In the genomic region with DNA sequence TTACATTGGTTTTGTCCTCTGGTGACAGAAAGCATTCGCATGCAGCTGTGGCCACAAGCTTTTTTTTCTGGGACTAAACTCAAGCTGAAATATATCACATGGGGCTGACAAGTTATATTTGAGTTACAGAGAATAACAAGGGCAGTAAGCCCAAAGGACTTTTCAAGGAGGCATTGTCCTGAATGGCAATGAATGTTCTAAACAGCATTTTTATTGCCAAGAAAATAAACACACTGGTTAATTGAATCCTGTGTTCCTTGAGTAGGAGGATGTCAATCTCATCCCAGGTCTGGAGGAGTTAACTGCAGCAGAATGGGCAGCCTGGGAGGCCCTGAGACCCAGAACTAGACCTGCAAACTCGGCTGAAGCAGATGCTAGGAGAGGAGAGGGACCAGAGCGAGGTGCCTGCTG, we compare ENCODE assay signal across 1 cellular context.
TF ChIP-seq lines count a peak whose summit lies in the region.

No MANE protein-coding gene starts in this region.

TF ChIP-seq in GM23338, 12 proteins besides CTCF, POLR2A, EP300 and RAD21 (continued from another document):
- TF ChIP-seq, protein P1, sequence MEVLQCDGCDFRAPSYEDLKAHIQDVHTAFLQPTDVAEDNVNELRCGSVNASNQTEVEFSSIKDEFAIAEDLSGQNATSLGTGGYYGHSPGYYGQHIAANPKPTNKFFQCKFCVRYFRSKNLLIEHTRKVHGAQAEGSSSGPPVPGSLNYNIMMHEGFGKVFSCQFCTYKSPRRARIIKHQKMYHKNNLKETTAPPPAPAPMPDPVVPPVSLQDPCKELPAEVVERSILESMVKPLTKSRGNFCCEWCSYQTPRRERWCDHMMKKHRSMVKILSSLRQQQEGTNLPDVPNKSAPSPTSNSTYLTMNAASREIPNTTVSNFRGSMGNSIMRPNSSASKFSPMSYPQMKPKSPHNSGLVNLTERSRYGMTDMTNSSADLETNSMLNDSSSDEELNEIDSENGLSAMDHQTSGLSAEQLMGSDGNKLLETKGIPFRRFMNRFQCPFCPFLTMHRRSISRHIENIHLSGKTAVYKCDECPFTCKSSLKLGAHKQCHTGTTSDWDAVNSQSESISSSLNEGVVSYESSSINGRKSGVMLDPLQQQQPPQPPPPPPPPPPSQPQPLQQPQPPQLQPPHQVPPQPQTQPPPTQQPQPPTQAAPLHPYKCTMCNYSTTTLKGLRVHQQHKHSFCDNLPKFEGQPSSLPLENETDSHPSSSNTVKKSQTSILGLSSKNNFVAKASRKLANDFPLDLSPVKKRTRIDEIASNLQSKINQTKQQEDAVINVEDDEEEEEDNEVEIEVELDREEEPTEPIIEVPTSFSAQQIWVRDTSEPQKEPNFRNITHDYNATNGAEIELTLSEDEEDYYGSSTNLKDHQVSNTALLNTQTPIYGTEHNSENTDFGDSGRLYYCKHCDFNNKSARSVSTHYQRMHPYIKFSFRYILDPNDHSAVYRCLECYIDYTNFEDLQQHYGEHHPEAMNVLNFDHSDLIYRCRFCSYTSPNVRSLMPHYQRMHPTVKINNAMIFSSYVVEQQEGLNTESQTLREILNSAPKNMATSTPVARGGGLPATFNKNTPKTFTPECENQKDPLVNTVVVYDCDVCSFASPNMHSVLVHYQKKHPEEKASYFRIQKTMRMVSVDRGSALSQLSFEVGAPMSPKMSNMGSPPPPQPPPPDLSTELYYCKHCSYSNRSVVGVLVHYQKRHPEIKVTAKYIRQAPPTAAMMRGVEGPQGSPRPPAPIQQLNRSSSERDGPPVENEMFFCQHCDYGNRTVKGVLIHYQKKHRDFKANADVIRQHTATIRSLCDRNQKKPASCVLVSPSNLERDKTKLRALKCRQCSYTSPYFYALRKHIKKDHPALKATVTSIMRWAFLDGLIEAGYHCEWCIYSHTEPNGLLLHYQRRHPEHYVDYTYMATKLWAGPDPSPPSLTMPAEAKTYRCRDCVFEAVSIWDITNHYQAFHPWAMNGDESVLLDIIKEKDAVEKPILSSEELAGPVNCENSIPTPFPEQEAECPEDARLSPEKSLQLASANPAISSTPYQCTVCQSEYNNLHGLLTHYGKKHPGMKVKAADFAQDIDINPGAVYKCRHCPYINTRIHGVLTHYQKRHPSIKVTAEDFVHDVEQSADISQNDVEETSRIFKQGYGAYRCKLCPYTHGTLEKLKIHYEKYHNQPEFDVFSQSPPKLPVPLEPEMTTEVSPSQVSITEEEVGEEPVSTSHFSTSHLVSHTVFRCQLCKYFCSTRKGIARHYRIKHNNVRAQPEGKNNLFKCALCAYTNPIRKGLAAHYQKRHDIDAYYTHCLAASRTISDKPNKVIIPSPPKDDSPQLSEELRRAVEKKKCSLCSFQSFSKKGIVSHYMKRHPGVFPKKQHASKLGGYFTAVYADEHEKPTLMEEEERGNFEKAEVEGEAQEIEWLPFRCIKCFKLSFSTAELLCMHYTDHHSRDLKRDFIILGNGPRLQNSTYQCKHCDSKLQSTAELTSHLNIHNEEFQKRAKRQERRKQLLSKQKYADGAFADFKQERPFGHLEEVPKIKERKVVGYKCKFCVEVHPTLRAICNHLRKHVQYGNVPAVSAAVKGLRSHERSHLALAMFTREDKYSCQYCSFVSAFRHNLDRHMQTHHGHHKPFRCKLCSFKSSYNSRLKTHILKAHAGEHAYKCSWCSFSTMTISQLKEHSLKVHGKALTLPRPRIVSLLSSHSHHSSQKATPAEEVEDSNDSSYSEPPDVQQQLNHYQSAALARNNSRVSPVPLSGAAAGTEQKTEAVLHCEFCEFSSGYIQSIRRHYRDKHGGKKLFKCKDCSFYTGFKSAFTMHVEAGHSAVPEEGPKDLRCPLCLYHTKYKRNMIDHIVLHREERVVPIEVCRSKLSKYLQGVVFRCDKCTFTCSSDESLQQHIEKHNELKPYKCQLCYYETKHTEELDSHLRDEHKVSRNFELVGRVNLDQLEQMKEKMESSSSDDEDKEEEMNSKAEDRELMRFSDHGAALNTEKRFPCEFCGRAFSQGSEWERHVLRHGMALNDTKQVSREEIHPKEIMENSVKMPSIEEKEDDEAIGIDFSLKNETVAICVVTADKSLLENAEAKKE (CRISPR knock-in tag; IDR thresholded peaks at IDR 0.05), result no peak
- TF ChIP-seq ZNF331 (CRISPR knock-in tag; IDR thresholded peaks at IDR 0.05; ENCODE audit: low read depth) (no peak), ZNF114 (CRISPR knock-in tag; IDR thresholded peaks at IDR 0.05) (no peak), NANOG (IDR thresholded peaks at IDR 0.05; ENCODE audit: borderline replicate concordance) (no peak), EZH2phosphoT487 (IDR thresholded peaks at IDR 0.05; ENCODE audit: unreplicated experiment) (no peak), STAT1 (IDR thresholded peaks at IDR 0.05; ENCODE audit: unreplicated experiment) (no peak), EZH2 (IDR thresholded peaks at IDR 0.05; ENCODE audit: low read depth, unreplicated experiment) (no peak), CREB1 (CRISPR knock-in tag; IDR thresholded peaks at IDR 0.05; ENCODE audit: low read depth) (no peak), POLR2AphosphoS5 (IDR thresholded peaks at IDR 0.05; ENCODE audit: low read depth) (no peak)
- TF ChIP-seq, protein P2, sequence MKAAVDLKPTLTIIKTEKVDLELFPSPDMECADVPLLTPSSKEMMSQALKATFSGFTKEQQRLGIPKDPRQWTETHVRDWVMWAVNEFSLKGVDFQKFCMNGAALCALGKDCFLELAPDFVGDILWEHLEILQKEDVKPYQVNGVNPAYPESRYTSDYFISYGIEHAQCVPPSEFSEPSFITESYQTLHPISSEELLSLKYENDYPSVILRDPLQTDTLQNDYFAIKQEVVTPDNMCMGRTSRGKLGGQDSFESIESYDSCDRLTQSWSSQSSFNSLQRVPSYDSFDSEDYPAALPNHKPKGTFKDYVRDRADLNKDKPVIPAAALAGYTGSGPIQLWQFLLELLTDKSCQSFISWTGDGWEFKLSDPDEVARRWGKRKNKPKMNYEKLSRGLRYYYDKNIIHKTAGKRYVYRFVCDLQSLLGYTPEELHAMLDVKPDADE (IDR thresholded peaks at IDR 0.05), result no peak
- TF ChIP-seq, protein P3, sequence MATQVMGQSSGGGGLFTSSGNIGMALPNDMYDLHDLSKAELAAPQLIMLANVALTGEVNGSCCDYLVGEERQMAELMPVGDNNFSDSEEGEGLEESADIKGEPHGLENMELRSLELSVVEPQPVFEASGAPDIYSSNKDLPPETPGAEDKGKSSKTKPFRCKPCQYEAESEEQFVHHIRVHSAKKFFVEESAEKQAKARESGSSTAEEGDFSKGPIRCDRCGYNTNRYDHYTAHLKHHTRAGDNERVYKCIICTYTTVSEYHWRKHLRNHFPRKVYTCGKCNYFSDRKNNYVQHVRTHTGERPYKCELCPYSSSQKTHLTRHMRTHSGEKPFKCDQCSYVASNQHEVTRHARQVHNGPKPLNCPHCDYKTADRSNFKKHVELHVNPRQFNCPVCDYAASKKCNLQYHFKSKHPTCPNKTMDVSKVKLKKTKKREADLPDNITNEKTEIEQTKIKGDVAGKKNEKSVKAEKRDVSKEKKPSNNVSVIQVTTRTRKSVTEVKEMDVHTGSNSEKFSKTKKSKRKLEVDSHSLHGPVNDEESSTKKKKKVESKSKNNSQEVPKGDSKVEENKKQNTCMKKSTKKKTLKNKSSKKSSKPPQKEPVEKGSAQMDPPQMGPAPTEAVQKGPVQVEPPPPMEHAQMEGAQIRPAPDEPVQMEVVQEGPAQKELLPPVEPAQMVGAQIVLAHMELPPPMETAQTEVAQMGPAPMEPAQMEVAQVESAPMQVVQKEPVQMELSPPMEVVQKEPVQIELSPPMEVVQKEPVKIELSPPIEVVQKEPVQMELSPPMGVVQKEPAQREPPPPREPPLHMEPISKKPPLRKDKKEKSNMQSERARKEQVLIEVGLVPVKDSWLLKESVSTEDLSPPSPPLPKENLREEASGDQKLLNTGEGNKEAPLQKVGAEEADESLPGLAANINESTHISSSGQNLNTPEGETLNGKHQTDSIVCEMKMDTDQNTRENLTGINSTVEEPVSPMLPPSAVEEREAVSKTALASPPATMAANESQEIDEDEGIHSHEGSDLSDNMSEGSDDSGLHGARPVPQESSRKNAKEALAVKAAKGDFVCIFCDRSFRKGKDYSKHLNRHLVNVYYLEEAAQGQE (IDR thresholded peaks at IDR 0.05; ENCODE audit: unreplicated experiment), result no peak
